In the genomic region with DNA sequence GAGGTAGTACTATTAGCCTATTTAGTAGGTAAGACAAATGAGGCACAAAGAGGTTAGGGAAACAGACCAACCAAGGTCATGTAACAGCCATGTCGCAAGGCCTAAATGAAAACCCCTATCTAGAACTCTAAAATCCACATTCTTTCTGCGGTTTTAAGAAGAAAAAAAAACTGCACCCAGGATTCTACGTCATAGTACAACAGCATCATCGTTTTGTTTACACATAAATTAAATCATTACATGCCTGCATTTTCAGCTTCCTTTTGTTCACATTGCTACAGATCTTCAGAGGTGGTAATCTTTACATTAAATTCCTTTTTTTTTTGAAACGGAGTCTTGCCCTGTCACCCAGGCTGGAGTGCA, we compare ENCODE assay signal across 8 cellular contexts. TPM values are rescaled to one million over a fixed set of nuclear protein-coding genes. Genes with fewer than 3 reads are reported as not detected.
DNase-seq lines count a peak whose midpoint lies in the region; ATAC-seq and TF ChIP-seq lines count a peak whose summit lies in the region.

No MANE protein-coding gene starts in this region.

- peaks cover 22% of the 10 kb centered on the region for H3K4me1 Mint-ChIP-seq in neural progenitor cell

- peaks cover 31% of the 10 kb centered on the region for H3K4me1 ChIP-seq in DND-41 (ENCODE audit: insufficient read depth, low read length)
- H3K4me1 ChIP-seq in Karpas-422 (ENCODE audit: low read length), result peaks cover 26% of the 10 kb centered on the region
- H3K4me1 ChIP-seq in breast epithelium, result peaks cover 0 to 14% of the 10 kb centered on the region in 2 donors
- peaks cover 14% of the 10 kb centered on the region for H3K4me1 ChIP-seq in neural progenitor cell

- H3K79me2 ChIP-seq in DND-41 (ENCODE audit: insufficient read depth, low read length) (peaks cover 44% of the 10 kb centered on the region), Karpas-422 (ENCODE audit: low read length) (peaks cover 39% of the 10 kb centered on the region), neural progenitor cell (ENCODE audit: low read depth) (peaks cover 31% of the 10 kb centered on the region)

- H2AFZ ChIP-seq in DND-41 (ENCODE audit: low read depth, low read length) (peak overlapping the region; percentile 80), Karpas-422 (ENCODE audit: low read length) (peak overlapping the region; percentile 79), neural progenitor cell (replicated peaks) (no peak overlapping the region)

- H3K4me2 ChIP-seq in DND-41 (ENCODE audit: insufficient read depth, low read length), result peak overlapping the region; percentile 100
- peak overlapping the region; percentile 79 for H3K4me2 ChIP-seq in Karpas-422 (ENCODE audit: low read depth, low read length, poor library complexity, severe bottlenecking)
- H3K4me2 ChIP-seq in neural progenitor cell, result no peak overlapping the region

- DNase-seq in DND-41, result no peak
- DNase-seq in Karpas-422, result no peak
- DNase-seq in breast epithelium (ENCODE audit: low spot score in 2 of 2), result no peak
- DNase-seq in neural progenitor cell (ENCODE audit: low spot score), result no peak
- DNase-seq in foreskin melanocyte, result no peak
- DNase-seq in H4 (ENCODE audit: low spot score), result no peak
- DNase-seq in retina, result no peak

- H4K20me1 ChIP-seq in DND-41 (ENCODE audit: insufficient read depth, low read length) (peaks cover 22% of the 10 kb centered on the region), Karpas-422 (ENCODE audit: insufficient read depth, low read depth, low read length) (peaks cover 9% of the 10 kb centered on the region; the same call in 1 of the 2 replicates), neural progenitor cell (ENCODE audit: low read depth) (peaks cover 13% of the 10 kb centered on the region)

- TF ChIP-seq CTCF in DND-41 (IDR thresholded peaks at IDR 0.05; ENCODE audit: borderline replicate concordance, extremely low read depth, low read length, poor library complexity, severe bottlenecking) (no peak), breast epithelium (IDR thresholded peaks at IDR 0.05) (no peak), neural progenitor cell (IDR thresholded peaks at IDR 0.05) (no peak)

- H3K27me3 Mint-ChIP-seq in neural progenitor cell (ENCODE audit: insufficient read depth, low read depth), result no peaks in the 10 kb centered on the region

- ATAC-seq in DND-41 (ENCODE audit: insufficient read depth, low read depth), result no peak
- ATAC-seq in GM18907 (IDR thresholded peaks at IDR 0.05; ENCODE audit: unreplicated experiment), result no peak

- H3K9me3 ChIP-seq in DND-41 (ENCODE audit: insufficient read depth, low read length, severe bottlenecking), result no peaks in the 10 kb centered on the region
- no peaks in the 10 kb centered on the region for H3K9me3 ChIP-seq in Karpas-422 (ENCODE audit: low read length)
- H3K9me3 ChIP-seq in breast epithelium, result no peaks in the 10 kb centered on the region
- no peaks in the 10 kb centered on the region for H3K9me3 ChIP-seq in neural progenitor cell (ENCODE audit: low read depth)

- no peaks in the 10 kb centered on the region for H3K9me2 ChIP-seq in Karpas-422 (replicated peaks; ENCODE audit: insufficient read depth, low read length)

- peak overlapping the region; percentile 73 for H3K27ac ChIP-seq in DND-41 (ENCODE audit: low read length)
- H3K27ac ChIP-seq in Karpas-422 (ENCODE audit: low read length), result no peak overlapping the region
- H3K27ac ChIP-seq in breast epithelium, result peak overlapping the region; percentile 86 to 89
- no peak overlapping the region for H3K27ac ChIP-seq in neural progenitor cell

- H3K27me3 ChIP-seq in DND-41 (ENCODE audit: insufficient read depth, low read length, poor library complexity), result peaks cover 5% of the 10 kb centered on the region
- no peaks in the 10 kb centered on the region for H3K27me3 ChIP-seq in Karpas-422 (ENCODE audit: low read length)
- no peaks in the 10 kb centered on the region for H3K27me3 ChIP-seq in breast epithelium
- H3K27me3 ChIP-seq in neural progenitor cell, result no peaks in the 10 kb centered on the region

- H3K4me3 Mint-ChIP-seq in neural progenitor cell, result peak overlapping the region; percentile 91

- H3K9me3 Mint-ChIP-seq in neural progenitor cell, result no peaks in the 10 kb centered on the region

- H3K36me3 ChIP-seq in DND-41 (ENCODE audit: insufficient read depth, low read length) (peaks cover 41% of the 10 kb centered on the region), Karpas-422 (ENCODE audit: insufficient read depth, low read length) (peaks cover 16% of the 10 kb centered on the region; the same call in 1 of the 2 replicates), breast epithelium (no peaks in the 10 kb centered on the region), neural progenitor cell (peaks cover 9% of the 10 kb centered on the region)

- H3K27ac Mint-ChIP-seq in neural progenitor cell, result no peak overlapping the region

- no peak for TF ChIP-seq POLR2A in breast epithelium (IDR thresholded peaks at IDR 0.05)

- peak overlapping the region; percentile 88 for H3K9ac ChIP-seq in DND-41 (ENCODE audit: low read depth, low read length)
- peak overlapping the region; percentile 96 for H3K9ac ChIP-seq in Karpas-422 (ENCODE audit: low read length)
- H3K9ac ChIP-seq in neural progenitor cell, result no peak overlapping the region

- intact Hi-C loops in breast epithelium (cut with DNase I; ENCODE audit: low total_unique reads), result loop anchor here (5.0 kb wide), 1 partner anchor 52 kb away; no protein-coding TSS in a partner anchor

- peaks cover 8% of the 10 kb centered on the region for H3F3A ChIP-seq in neural progenitor cell (ENCODE audit: low read depth)

- peak overlapping the region in 1 of 2 experiments; percentile 95; a peak in 2 of 4 replicates for H3K4me3 ChIP-seq in DND-41 (ENCODE audit: low read depth in 1 of 2, low read length in 2 of 2)
- H3K4me3 ChIP-seq in Karpas-422 (ENCODE audit: low read length), result peak overlapping the region; percentile 96
- peak overlapping the region; percentile 91 to 96 (median 96) for H3K4me3 ChIP-seq in breast epithelium
- H3K4me3 ChIP-seq in neural progenitor cell, result no peak overlapping the region

- H3K36me3 Mint-ChIP-seq in neural progenitor cell, result peaks cover 3% of the 10 kb centered on the region

RNA-seq across cellular contexts. Expression of gene PSMD6, which starts 0.5 kb away (rescaled TPM):
- total RNA-seq in Karpas-422 (2014; rRNA removed; shearing (Covaris generic); ENCODE audit: low replicate concordance), result 95.6 and 99.4 TPM in 2 replicates
- total RNA-seq in breast epithelium, result 10 to 100 TPM; 60.9 to 74.7 (median 69.8) TPM
- 103 and 141 TPM in 2 replicates for total RNA-seq in neural progenitor cell (ENCODE audit: low replicate concordance)
- total RNA-seq in H4 (2014; rRNA removed; shearing (Covaris generic)), result 102 and 104 TPM in 2 replicates

Comparison
In these comparisons a context has a peak if more than half of its experiments do, and no peak if none do; other contexts are left out.
1. H3K27ac ChIP-seq: peak in DND-41 (single experiment) and breast epithelium (2 of 2); none in Karpas-422 (single experiment) and neural progenitor cell (single experiment).